Comparison of ENCODE assay signal across 22 cellular contexts in genomic region chr17:1371893-1372590, GRCh38. TPM values are rescaled to one million over a fixed set of nuclear protein-coding genes. Genes with fewer than 3 reads are reported as not detected.
DNase-seq lines count a peak whose midpoint lies in the region; ATAC-seq and TF ChIP-seq lines count a peak whose summit lies in the region.
"Had no signal": no experiment of that assay in that cellular context is flagged by ENCODE, and none has a peak within 500 bp of the region (broad histone marks: within the 10 kb centered on the region; RNA-seq: fewer than 3 reads in every experiment).

No MANE protein-coding gene starts in this region.

- no peaks in the 10 kb centered on the region for H3K27me3 Mint-ChIP-seq in activated T-cell treated with anti-CD3 and anti-CD28 coated beads, Interleukin-2, amount 50 U/mL, for 72 hours (ENCODE audit: low read depth)
- H3K27me3 Mint-ChIP-seq in HFFc6 (ENCODE audit: insufficient read depth) (peaks cover 1% of the 10 kb centered on the region; the same call in 1 of the 2 replicates), endodermal cell (ENCODE audit: insufficient read depth) (no peaks in the 10 kb centered on the region)
- H3K27me3 Mint-ChIP-seq: activated B cell treated with CpG ODN at 0.5 μM for 24 hours had no signal

- H3K9me3 Mint-ChIP-seq in activated T-cell treated with anti-CD3 and anti-CD28 coated beads, Interleukin-2, amount 50 U/mL, for 72 hours: no peaks in the 10 kb centered on the region
- H3K9me3 Mint-ChIP-seq in HFFc6: no peaks in the 10 kb centered on the region
- H3K9me3 Mint-ChIP-seq in endodermal cell: no peaks in the 10 kb centered on the region
- H3K9me3 Mint-ChIP-seq: activated B cell treated with CpG ODN at 0.5 μM for 24 hours; activated T-helper 1 cell treated with anti-CD3 and anti-CD28 coated beads, Interleukin-12 subunit alpha, Interleukin-12 subunit beta, Interleukin-2, Interleukin-4 antibody, amounts not matched to agents 30 ng/mL and 10 ng/mL and 1 ng/mL, durations not matched to agents 14 hours and 24 hours and 36 hours; CD14-positive monocyte had no signal

- no peak for ATAC-seq in activated T-cell treated with anti-CD3 and anti-CD28 coated beads, Interleukin-2, amount 50 U/mL, for 72 hours (replicated peaks in 1 of 2)
- ATAC-seq in psoas muscle: no peak
- no peak for ATAC-seq in HG02763 (IDR thresholded peaks at IDR 0.05; ENCODE audit: unreplicated experiment)
- no peak for ATAC-seq in GM21717 (IDR thresholded peaks at IDR 0.05; ENCODE audit: unreplicated experiment)
- ATAC-seq: right cardiac atrium had no signal

- peaks cover 67% of the 10 kb centered on the region for H3K4me1 Mint-ChIP-seq in activated T-cell treated with anti-CD3 and anti-CD28 coated beads, Interleukin-2, amount 50 U/mL, for 72 hours (ENCODE audit: low read depth)
- peaks cover 60% of the 10 kb centered on the region for H3K4me1 Mint-ChIP-seq in HFFc6 (ENCODE audit: low read depth)
- peaks cover 38% of the 10 kb centered on the region for H3K4me1 Mint-ChIP-seq in endodermal cell

- intact Hi-C loops in psoas muscle (cut with DNase I): no loop called here

- no peaks in the 10 kb centered on the region for H3K4me1 ChIP-seq in endodermal cell (ENCODE audit: control insufficient read depth, insufficient read depth, low read length)
- H3K4me1 ChIP-seq in psoas muscle: peaks cover 83% of the 10 kb centered on the region

- H3K4me3 Mint-ChIP-seq in activated T-cell treated with anti-CD3 and anti-CD28 coated beads, Interleukin-2, amount 50 U/mL, for 72 hours: no peak overlapping the region
- H3K4me3 Mint-ChIP-seq in HFFc6 (no peak overlapping the region), endodermal cell (no peak overlapping the region)
- H3K4me3 Mint-ChIP-seq: activated B cell treated with CpG ODN at 0.5 μM for 24 hours; activated T-helper 1 cell treated with anti-CD3 and anti-CD28 coated beads, Interleukin-12 subunit alpha, Interleukin-12 subunit beta, Interleukin-2, Interleukin-4 antibody, amounts not matched to agents 30 ng/mL and 10 ng/mL and 1 ng/mL, durations not matched to agents 14 hours and 24 hours and 36 hours; CD14-positive monocyte had no signal

- DNase-seq in activated T-cell treated with anti-CD3 and anti-CD28 coated beads, Interleukin-2, amount 50 U/mL, for 72 hours: no peak
- no peak for DNase-seq in activated T-cell treated with anti-CD3 and anti-CD28 coated beads, Interleukin-2, amount 50 U/mL, for 48 hours
- no peak for DNase-seq in HFFc6
- DNase-seq in endodermal cell: no peak
- DNase-seq in psoas muscle: no peak
- no peak for DNase-seq in GM03348 (ENCODE audit: low spot score)
- DNase-seq: activated B cell treated with CpG ODN at 0.5 μM for 24 hours, DMS 273 treated with DMSO at 0.1 percent for 48 hours, H7, KBM-7, kidney glomerular epithelial cell, mammary epithelial cell, NCI-H1694, NCI-H526 treated with DMSO at 0.1 percent for 48 hours, right cardiac atrium, T1000, upper lobe of left lung had no signal

- peak overlapping the region; percentile 42 for H3K27ac Mint-ChIP-seq in activated T-cell treated with anti-CD3 and anti-CD28 coated beads, Interleukin-2, amount 50 U/mL, for 72 hours
- H3K27ac Mint-ChIP-seq in HFFc6: peak overlapping the region; percentile 29; the same call in 1 of the 2 replicates
- H3K27ac Mint-ChIP-seq in endodermal cell: peak overlapping the region; percentile 13
- H3K27ac Mint-ChIP-seq: activated B cell treated with CpG ODN at 0.5 μM for 24 hours; activated T-helper 1 cell treated with anti-CD3 and anti-CD28 coated beads, Interleukin-12 subunit alpha, Interleukin-12 subunit beta, Interleukin-2, Interleukin-4 antibody, amounts not matched to agents 30 ng/mL and 10 ng/mL and 1 ng/mL, durations not matched to agents 14 hours and 24 hours and 36 hours had no signal

- no peak overlapping the region for H3K27ac ChIP-seq in endodermal cell (ENCODE audit: low read depth, low read length)
- peak overlapping the region; percentile 19 for H3K27ac ChIP-seq in psoas muscle
- H3K27ac ChIP-seq: breast epithelium had no signal

- H3K27me3 ChIP-seq in endodermal cell (ENCODE audit: control insufficient read depth, insufficient read depth, low read length, poor library complexity, severe bottlenecking): no peaks in the 10 kb centered on the region
- H3K27me3 ChIP-seq in psoas muscle (ENCODE audit: insufficient read depth in 3 of 3, low read length in 2 of 3): no peaks in the 10 kb centered on the region
- H3K27me3 ChIP-seq: breast epithelium, upper lobe of left lung had no signal

- H3K9ac ChIP-seq in endodermal cell (ENCODE audit: extremely low read depth, low read length, poor library complexity, severe bottlenecking): no peak overlapping the region

- H3K36me3 Mint-ChIP-seq in activated T-cell treated with anti-CD3 and anti-CD28 coated beads, Interleukin-2, amount 50 U/mL, for 72 hours (ENCODE audit: insufficient read depth in 2 of 2): peaks cover 0 to 7% of the 10 kb centered on the region in 2 donors
- H3K36me3 Mint-ChIP-seq in HFFc6 (ENCODE audit: low read depth) (peaks cover 6% of the 10 kb centered on the region; the same call in 1 of the 2 replicates), endodermal cell (ENCODE audit: low read depth) (peaks cover 37% of the 10 kb centered on the region)

- peaks cover 75% of the 10 kb centered on the region for H3K36me3 ChIP-seq in endodermal cell (ENCODE audit: control insufficient read depth, insufficient read depth, low read length)
- peaks cover 0 to 11% of the 10 kb centered on the region in 2 donors for H3K36me3 ChIP-seq in psoas muscle (ENCODE audit: insufficient read depth in 1 of 2, low read depth in 1 of 2)
- H3K36me3 ChIP-seq: breast epithelium had no signal

- H3K4me3 ChIP-seq in endodermal cell (ENCODE audit: low read length): no peak overlapping the region
- no peak overlapping the region for H3K4me3 ChIP-seq in psoas muscle
- H3K4me3 ChIP-seq: breast epithelium, upper lobe of left lung had no signal

- no peaks in the 10 kb centered on the region for H3K9me3 ChIP-seq in endodermal cell (ENCODE audit: control insufficient read depth, low read length)
- H3K9me3 ChIP-seq in psoas muscle: no peaks in the 10 kb centered on the region
- H3K9me3 ChIP-seq: breast epithelium, upper lobe of left lung had no signal

- WGBS in endodermal cell (ENCODE audit: insufficient coverage in 1 of 2, insufficient read length in 1 of 2), 2 experiments: 90% methylated on average over 13 to 17 of the region's 17 CpGs
- WGBS in psoas muscle, 3 donors: 64 to 88% (median 70%) methylated on average over 17 of the region's 17 CpGs

- TF ChIP-seq CTCF in HFFc6 (IDR thresholded peaks at IDR 0.05) (no peak), endodermal cell (conservative IDR thresholded peaks at IDR 0.05) (no peak), psoas muscle (IDR thresholded peaks at IDR 0.05) (no peak)

RNA-seq across cellular contexts. Expression of gene YWHAE, which starts 28.0 kb away (rescaled TPM):
- 100 to 1,000 TPM; 328 to 339 TPM for total RNA-seq in activated T-cell treated with anti-CD3 and anti-CD28 coated beads, Interleukin-2, amount 50 U/mL, for 72 hours
- 100 to 1,000 TPM; 713 to 967 (median 844) TPM for total RNA-seq in HFFc6 (2021; fragmentation: NEBNext Ultra II Directional; extraction: Animal tissue kit (Norgen Biotek cat#: 25700))
- 1,000 to 10,000 TPM; 1,225 to 1,349 TPM for total RNA-seq in endodermal cell
- 1,001 TPM for polyA plus RNA-seq in endodermal cell (2013, experiment 1 of 2)
- polyA plus RNA-seq in endodermal cell (2013, experiment 2 of 2): 1,057 TPM
- total RNA-seq in psoas muscle: 100 to 1,000 TPM; 641 to 874 (median 838) TPM
- polyA plus RNA-seq in psoas muscle: 100 to 1,000 TPM; 655 to 927 (median 670) TPM
